Comparison of ENCODE assay signal across 1 cellular context in genomic region chr17:72425133-72425795, GRCh38.
A peak's percentile ranks its signal among the peaks of the same experiment; 100 is the strongest.
TF ChIP-seq lines count a peak whose summit lies in the region.

No MANE protein-coding gene starts in this region.

TF ChIP-seq in GM12878, 131 proteins besides CTCF, POLR2A, EP300 and RAD21 (continued from another document):
- TF ChIP-seq, protein P1, sequence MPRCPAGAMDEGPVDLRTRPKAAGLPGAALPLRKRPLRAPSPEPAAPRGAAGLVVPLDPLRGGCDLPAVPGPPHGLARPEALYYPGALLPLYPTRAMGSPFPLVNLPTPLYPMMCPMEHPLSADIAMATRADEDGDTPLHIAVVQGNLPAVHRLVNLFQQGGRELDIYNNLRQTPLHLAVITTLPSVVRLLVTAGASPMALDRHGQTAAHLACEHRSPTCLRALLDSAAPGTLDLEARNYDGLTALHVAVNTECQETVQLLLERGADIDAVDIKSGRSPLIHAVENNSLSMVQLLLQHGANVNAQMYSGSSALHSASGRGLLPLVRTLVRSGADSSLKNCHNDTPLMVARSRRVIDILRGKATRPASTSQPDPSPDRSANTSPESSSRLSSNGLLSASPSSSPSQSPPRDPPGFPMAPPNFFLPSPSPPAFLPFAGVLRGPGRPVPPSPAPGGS (IDR thresholded peaks at IDR 0.05; ENCODE audit: borderline replicate concordance, insufficient read depth, low read depth, low read length, poor library complexity, severe bottlenecking) = peak; percentile 91
- TF ChIP-seq CHD1 (IDR thresholded peaks at IDR 0.05; ENCODE audit: low read depth, low read length) = no peak; the same call in 1 of the 2 replicates
- no peak for TF ChIP-seq TARDBP (IDR thresholded peaks at IDR 0.05; ENCODE audit: borderline replicate concordance)
- no peak for TF ChIP-seq HCFC1 (IDR thresholded peaks at IDR 0.05; ENCODE audit: low read length)
- TF ChIP-seq CBX3 (IDR thresholded peaks at IDR 0.05; ENCODE audit: borderline replicate concordance, low read depth) = no peak
- no peak for TF ChIP-seq MAX (IDR thresholded peaks at IDR 0.05; ENCODE audit: low read depth, low read length)
- TF ChIP-seq YY1 (IDR thresholded peaks at IDR 0.05; ENCODE audit: low read depth, low read length) = peak; percentile 93
- TF ChIP-seq IKZF2 (IDR thresholded peaks at IDR 0.05) = peak; percentile 50 to 61; a peak in 3 of 4 replicates
- peak; percentile 83 for TF ChIP-seq MEF2B (IDR thresholded peaks at IDR 0.05; ENCODE audit: partially characterized antibody, poor library complexity, severe bottlenecking)
- TF ChIP-seq RUNX3 (IDR thresholded peaks at IDR 0.05; ENCODE audit: low read length) = peak; percentile 56; the same call in 1 of the 2 replicates
- TF ChIP-seq ATF2 (IDR thresholded peaks at IDR 0.05; ENCODE audit: low read length) = peak; percentile 85
- TF ChIP-seq GATAD2B (conservative IDR thresholded peaks at IDR 0.05; ENCODE audit: low read depth) = peak; percentile 80
- TF ChIP-seq ZNF687 (IDR thresholded peaks at IDR 0.05) = peak; percentile 99
- TF ChIP-seq RB1 (IDR thresholded peaks at IDR 0.05; ENCODE audit: borderline replicate concordance) = no peak
- no peak for TF ChIP-seq BCLAF1 (IDR thresholded peaks at IDR 0.05)
- TF ChIP-seq POLR2AphosphoS5 (IDR thresholded peaks at IDR 0.05; ENCODE audit: low read length) = peak; percentile 64
- no peak for TF ChIP-seq ESRRA (IDR thresholded peaks at IDR 0.05; ENCODE audit: low read length)
- TF ChIP-seq JUND (IDR thresholded peaks at IDR 0.05; ENCODE audit: low read depth, low read length) = no peak
- TF ChIP-seq POU2F2 (IDR thresholded peaks at IDR 0.05; ENCODE audit: borderline replicate concordance, low read depth, low read length) = peak; percentile 16; the same call in 1 of the 3 replicates
